21 cellular contexts compared by ENCODE assay signal in genomic region chr16:11036868-11037410, GRCh38.
DNase-seq lines count a peak whose midpoint lies in the region; ATAC-seq, FAIRE-seq and TF ChIP-seq lines count a peak whose summit lies in the region.
"Had no signal": no experiment of that assay in that cellular context is flagged by ENCODE, and none has a peak within 500 bp of the region (broad histone marks: within the 10 kb centered on the region; RNA-seq: fewer than 3 reads in every experiment).

No MANE protein-coding gene starts in this region.

- POLR2A ChIA-PET in K562 (lab: Yijun Ruan, JAX) = no interaction called here

- H3K36me3 ChIP-seq in K562 (ENCODE audit: control insufficient read depth, insufficient read depth, low read length) = peaks cover 32% of the 10 kb centered on the region; the same call in 2 of the 3 replicates
- H3K36me3 ChIP-seq: HAP-1 had no signal

- TF ChIP-seq POLR2A in K562 (conservative IDR thresholded peaks at IDR 0.05) = no peak

- BruUV-seq in K562 (replicated peaks; lab: Mats Ljungman, UMichigan) = no TSS peak

- TF ChIP-seq CTCF in K562 (IDR thresholded peaks at IDR 0.05 in 2 of 3, conservative IDR thresholded peaks at IDR 0.05 in 1 of 3; ENCODE audit: insufficient read depth in 2 of 3, low read depth in 1 of 3, low read length in 3 of 3) (no peak), nephron (IDR thresholded peaks at IDR 0.05; ENCODE audit: unreplicated experiment in 3 of 3) (no peak)

- H3K4me1 ChIP-seq in K562 (replicated peaks in 1 of 2; ENCODE audit: control insufficient read depth in 2 of 2, insufficient read depth in 2 of 2, low read length in 2 of 2) = peaks cover 8 to 15% of the 10 kb centered on the region in 2 experiments
- H3K4me1 ChIP-seq: HAP-1 had no signal

- TF ChIP-seq RAD21 in K562 (CRISPR knock-in tag; conservative IDR thresholded peaks at IDR 0.05 in 1 of 2, IDR thresholded peaks at IDR 0.05 in 1 of 2) = no peak

- peaks cover 3% of the 10 kb centered on the region for H3K9me3 Mint-ChIP-seq in nephron
- H3K9me3 Mint-ChIP-seq in stimulated activated effector memory CD8-positive, alpha-beta T cell treated with anti-CD3 and anti-CD28 coated beads, Interleukin-12 subunit alpha, Interleukin-12 subunit beta, amount 100 ng/mL, for 72 hours = no peaks in the 10 kb centered on the region
- H3K9me3 Mint-ChIP-seq: CD14-positive monocyte; CD8-positive, alpha-beta T cell had no signal

- in situ Hi-C loops in K562 (cut with MboI) = no loop called here

- no peaks in the 10 kb centered on the region for H3K9me1 ChIP-seq in K562 (ENCODE audit: control insufficient read depth, insufficient read depth, low read length)

- no peak overlapping the region for H2AFZ ChIP-seq in K562 (ENCODE audit: low read depth, low read length)

- FAIRE-seq in K562 (lab: Jason Lieb, UNC) = no peak
- FAIRE-seq: D721Med, G401.6, GM12891, H1, HTR-8/SVneo had no signal

- H3K36me3 Mint-ChIP-seq in nephron (ENCODE audit: low read depth) = peaks cover 83% of the 10 kb centered on the region
- H3K36me3 Mint-ChIP-seq in stimulated activated effector memory CD8-positive, alpha-beta T cell treated with anti-CD3 and anti-CD28 coated beads, Interleukin-12 subunit alpha, Interleukin-12 subunit beta, amount 100 ng/mL, for 72 hours = peaks cover 59% of the 10 kb centered on the region

- H3K27me3 Mint-ChIP-seq in nephron (ENCODE audit: low read depth) = peaks cover 4% of the 10 kb centered on the region

- H3K9ac ChIP-seq in K562 (ENCODE audit: insufficient read depth in 1 of 2, low read depth in 2 of 2, low read length in 2 of 2) = no peak overlapping the region

- ATAC-seq in activated CD4-positive, CD25-positive, alpha-beta regulatory T cell treated with anti-CD3 and anti-CD28 coated beads, Interleukin-2, amount 50 U/mL, for 24 hours = no peak
- no peak for ATAC-seq in K562
- no peak for ATAC-seq in stimulated activated effector memory CD8-positive, alpha-beta T cell treated with anti-CD3 and anti-CD28 coated beads, Interleukin-12 subunit alpha, Interleukin-12 subunit beta, amount 100 ng/mL, for 72 hours
- ATAC-seq: CD8-positive, alpha-beta T cell had no signal

- H3K27ac Mint-ChIP-seq in nephron = peak overlapping the region in 2 of 3 experiments; percentile 84 to 90
- H3K27ac Mint-ChIP-seq in stimulated activated effector memory CD8-positive, alpha-beta T cell treated with anti-CD3 and anti-CD28 coated beads, Interleukin-12 subunit alpha, Interleukin-12 subunit beta, amount 100 ng/mL, for 72 hours = peak overlapping the region; percentile 43
- H3K27ac Mint-ChIP-seq: CD14-positive monocyte; CD8-positive, alpha-beta T cell had no signal

- no peak overlapping the region for H3K4me3 Mint-ChIP-seq in nephron
- H3K4me3 Mint-ChIP-seq in stimulated activated effector memory CD8-positive, alpha-beta T cell treated with anti-CD3 and anti-CD28 coated beads, Interleukin-12 subunit alpha, Interleukin-12 subunit beta, amount 100 ng/mL, for 72 hours = no peak overlapping the region
- H3K4me3 Mint-ChIP-seq: CD14-positive monocyte; CD8-positive, alpha-beta T cell had no signal

- intact Hi-C loops in K562 (cut with micrococcal nuclease) = no loop called here

- no peaks in the 10 kb centered on the region for H3K79me2 ChIP-seq in K562 (ENCODE audit: control insufficient read depth, insufficient read depth, low read length)

- no peaks in the 10 kb centered on the region; the same call in 1 of the 2 replicates for H4K20me1 ChIP-seq in K562 (replicated peaks; ENCODE audit: control insufficient read depth, insufficient read depth, low read length)

- H3K9me3 ChIP-seq in K562 (replicated peaks; ENCODE audit: control insufficient read depth, insufficient read depth, low read depth, low read length) = no peaks in the 10 kb centered on the region
- H3K9me3 ChIP-seq: HAP-1 had no signal

- H3K4me1 Mint-ChIP-seq in nephron = peaks cover 50% of the 10 kb centered on the region
- peaks cover 23% of the 10 kb centered on the region for H3K4me1 Mint-ChIP-seq in stimulated activated effector memory CD8-positive, alpha-beta T cell treated with anti-CD3 and anti-CD28 coated beads, Interleukin-12 subunit alpha, Interleukin-12 subunit beta, amount 100 ng/mL, for 72 hours

- no peaks in the 10 kb centered on the region for H3K27me3 ChIP-seq in K562 (ENCODE audit: control insufficient read depth in 2 of 2, insufficient read depth in 2 of 2, low read length in 2 of 2)

- WGBS in K562 (ENCODE audit: insufficient coverage, low coverage, missing lambda C conversion rate) = 90% methylated on average over 8 of the region's 8 CpGs

- no peak overlapping the region for H3K4me2 ChIP-seq in K562 (ENCODE audit: insufficient read depth, low read length)

- H3K4me3 ChIP-seq in K562 = no peak overlapping the region
- H3K4me3 ChIP-seq: HAP-1 had no signal

- H3K27ac ChIP-seq in K562 (ENCODE audit: extremely low read depth, low read depth, low read length) = no peak overlapping the region
- H3K27ac ChIP-seq: 22Rv1 had no signal

- CTCF ChIA-PET in K562 (lab: Yijun Ruan, JAX; ENCODE audit: low intra/inter-chr PET ratio) = no interaction called here

- DNase-seq in activated CD4-positive, CD25-positive, alpha-beta regulatory T cell treated with anti-CD3 and anti-CD28 coated beads, Interleukin-2, amount 50 U/mL, for 72 hours = peak; percentile 11
- DNase-seq in K562 (ENCODE audit: extremely low read depth in 1 of 4, low spot score in 3 of 4) (no peak), ecto neural progenitor cell (ENCODE audit: low spot score) (no peak), NCI-H446 (lab: John Stamatoyannopoulos, UW) (no peak), GM19240 (ENCODE audit: insufficient read length, low spot score) (no peak)
- DNase-seq in stimulated activated effector memory CD8-positive, alpha-beta T cell treated with anti-CD3 and anti-CD28 coated beads, Interleukin-12 subunit alpha, Interleukin-12 subunit beta, amount 100 ng/mL, for 72 hours (ENCODE audit: low spot score in 2 of 2) = no peak
- DNase-seq: CD8-positive, alpha-beta T cell; COR-L47; DMS153; DMS79 treated with DMSO at 0.1 percent for 48 hours; EL had no signal

- TF ChIP-seq EP300 in K562 (IDR thresholded peaks at IDR 0.05; ENCODE audit: low read length) = no peak

TF ChIP-seq in K562, 482 proteins besides CTCF, POLR2A, EP300 and RAD21:
- TF ChIP-seq SMC3 (conservative IDR thresholded peaks at IDR 0.05; ENCODE audit: insufficient read depth, low read depth, low read length) (no peak), ZNF23 (CRISPR knock-in tag; IDR thresholded peaks at IDR 0.05) (no peak), RBM25 (IDR thresholded peaks at IDR 0.05; ENCODE audit: low read depth, low read length, severe bottlenecking) (peak; percentile 67), BCOR (IDR thresholded peaks at IDR 0.05) (peak; percentile 34; the same call in 1 of the 2 replicates)
